12 cellular contexts compared by ENCODE assay signal in genomic region chr5:68240771-68241170, GRCh38. TPM values are rescaled to one million over a fixed set of nuclear protein-coding genes. Genes with fewer than 3 reads are reported as not detected.
DNase-seq lines count a peak whose midpoint lies in the region; ATAC-seq and TF ChIP-seq lines count a peak whose summit lies in the region.
"Had no signal": no experiment of that assay in that cellular context is flagged by ENCODE, and none has a peak within 500 bp of the region (broad histone marks: within the 10 kb centered on the region; RNA-seq: fewer than 3 reads in every experiment).

No MANE protein-coding gene starts in this region.

- H2AFZ ChIP-seq in SK-N-SH (ENCODE audit: low read depth) = no peak overlapping the region

- TF ChIP-seq RAD21 in SK-N-SH (IDR thresholded peaks at IDR 0.05; ENCODE audit: low read length) = no peak

- 100% methylated on average over 1 of the region's 1 CpG for WGBS in SK-N-SH (ENCODE audit: low lambda C conversion rate)
- WGBS in endodermal cell (ENCODE audit: insufficient coverage in 1 of 2, insufficient read length in 1 of 2), 2 experiments = 92% methylated on average over 1 of the region's 1 CpG; no CpG with 5 or more reads in 1 of the 2 experiments

- H3K27me3 ChIP-seq in SK-N-SH (ENCODE audit: insufficient read depth) (no peaks in the 10 kb centered on the region), endodermal cell (ENCODE audit: control insufficient read depth, insufficient read depth, low read length, poor library complexity, severe bottlenecking) (no peaks in the 10 kb centered on the region)

- peaks cover 9% of the 10 kb centered on the region for H3F3A ChIP-seq in SK-N-SH (replicated peaks; ENCODE audit: insufficient read depth)

- TF ChIP-seq CTCF in SK-N-SH (IDR thresholded peaks at IDR 0.05) (no peak), VCaP (conservative IDR thresholded peaks at IDR 0.05) (no peak), endodermal cell (conservative IDR thresholded peaks at IDR 0.05) (no peak)

- no peak overlapping the region for H3K4me2 ChIP-seq in SK-N-SH

- no peaks in the 10 kb centered on the region for H3K27me3 Mint-ChIP-seq in endodermal cell (ENCODE audit: insufficient read depth)

- peaks cover 69% of the 10 kb centered on the region for H3K4me1 Mint-ChIP-seq in stimulated activated effector memory CD8-positive, alpha-beta T cell treated with anti-CD3 and anti-CD28 coated beads, Interleukin-12 subunit alpha, Interleukin-12 subunit beta, amount 100 ng/mL, for 72 hours
- H3K4me1 Mint-ChIP-seq in endodermal cell = peaks cover 21% of the 10 kb centered on the region

- H3K4me1 ChIP-seq in SK-N-SH (ENCODE audit: control insufficient read depth in 1 of 2, insufficient read depth in 2 of 2, low read depth in 1 of 2, low read length in 1 of 2) (peaks cover 18 to 23% of the 10 kb centered on the region in 2 experiments), endodermal cell (ENCODE audit: control insufficient read depth, insufficient read depth, low read length) (no peaks in the 10 kb centered on the region)

- peak overlapping the region; percentile 53 for H3K4me3 Mint-ChIP-seq in stimulated activated effector memory CD8-positive, alpha-beta T cell treated with anti-CD3 and anti-CD28 coated beads, Interleukin-12 subunit alpha, Interleukin-12 subunit beta, amount 100 ng/mL, for 72 hours
- H3K4me3 Mint-ChIP-seq in endodermal cell = no peak overlapping the region

- POLR2A ChIA-PET in SK-N-SH (lab: Yijun Ruan, JAX) = no interaction called here

- H3K27ac ChIP-seq in SK-N-SH (ENCODE audit: low read depth in 2 of 2, low read length in 1 of 2) (peak overlapping the region; percentile 28 to 94; a peak in 3 of 4 replicates), VCaP (peak overlapping the region; percentile 56), endodermal cell (ENCODE audit: low read depth, low read length) (no peak overlapping the region)

- ATAC-seq in SK-N-SH treated with all-trans-retinoic acid at 6 μM for 48 hours = no peak
- ATAC-seq in stimulated activated effector memory CD8-positive, alpha-beta T cell treated with anti-CD3 and anti-CD28 coated beads, Interleukin-12 subunit alpha, Interleukin-12 subunit beta, amount 100 ng/mL, for 72 hours = no peak

- no peak for TF ChIP-seq EP300 in SK-N-SH (IDR thresholded peaks at IDR 0.05; ENCODE audit: borderline replicate concordance in 1 of 2, low read depth in 1 of 2, low read length in 1 of 2)

- H3K27ac Mint-ChIP-seq in stimulated activated effector memory CD8-positive, alpha-beta T cell treated with anti-CD3 and anti-CD28 coated beads, Interleukin-12 subunit alpha, Interleukin-12 subunit beta, amount 100 ng/mL, for 72 hours = peak overlapping the region; percentile 69
- no peak overlapping the region for H3K27ac Mint-ChIP-seq in endodermal cell

- no peaks in the 10 kb centered on the region for H3K9me2 ChIP-seq in SK-N-SH

- H3K36me3 ChIP-seq in SK-N-SH (replicated peaks in 1 of 2; ENCODE audit: control insufficient read depth in 1 of 2, insufficient read depth in 2 of 2, low read length in 1 of 2) = peaks cover 7 to 13% of the 10 kb centered on the region in 2 experiments
- no peaks in the 10 kb centered on the region for H3K36me3 ChIP-seq in endodermal cell (ENCODE audit: control insufficient read depth, insufficient read depth, low read length)

- no peaks in the 10 kb centered on the region for H3K9me3 Mint-ChIP-seq in stimulated activated effector memory CD8-positive, alpha-beta T cell treated with anti-CD3 and anti-CD28 coated beads, Interleukin-12 subunit alpha, Interleukin-12 subunit beta, amount 100 ng/mL, for 72 hours
- H3K9me3 Mint-ChIP-seq in endodermal cell = no peaks in the 10 kb centered on the region

- H3K79me2 ChIP-seq in SK-N-SH (ENCODE audit: insufficient read depth) = peaks cover 5% of the 10 kb centered on the region; the same call in 1 of the 2 replicates

- DNase-seq in SK-N-SH (peak; percentile 17), fibroblast of peridontal ligament (ENCODE audit: extremely low read depth) (peak; percentile 54), HK-2 (ENCODE audit: unreplicated experiment) (no peak), endodermal cell (no peak), NCI-H524 treated with DMSO at 0.1 percent for 48 hours (lab: John Stamatoyannopoulos, UW) (no peak)
- DNase-seq in stimulated activated effector memory CD8-positive, alpha-beta T cell treated with anti-CD3 and anti-CD28 coated beads, Interleukin-12 subunit alpha, Interleukin-12 subunit beta, amount 100 ng/mL, for 72 hours (ENCODE audit: low spot score in 2 of 2) = no peak
- DNase-seq: DMS79; left colon; NCI-H146; NK-92 treated with Interleukin-12 subunit alpha and Interleukin-12 subunit beta, amount 100 ng/mL, for 24 hours had no signal

- H4K20me1 ChIP-seq in SK-N-SH (ENCODE audit: insufficient read depth) = no peaks in the 10 kb centered on the region

- H3K9me3 ChIP-seq in SK-N-SH (no peaks in the 10 kb centered on the region), endodermal cell (ENCODE audit: control insufficient read depth, low read length) (no peaks in the 10 kb centered on the region)

- H3K4me3 ChIP-seq in SK-N-SH (ENCODE audit: low read depth in 2 of 2, low read length in 1 of 2) (no peak overlapping the region), endodermal cell (ENCODE audit: low read length) (no peak overlapping the region)

- peaks cover 22% of the 10 kb centered on the region for H3K36me3 Mint-ChIP-seq in stimulated activated effector memory CD8-positive, alpha-beta T cell treated with anti-CD3 and anti-CD28 coated beads, Interleukin-12 subunit alpha, Interleukin-12 subunit beta, amount 100 ng/mL, for 72 hours
- H3K36me3 Mint-ChIP-seq in endodermal cell (ENCODE audit: low read depth) = peaks cover 5% of the 10 kb centered on the region

- CTCF ChIA-PET in SK-N-SH (lab: Yijun Ruan, JAX) = interaction anchor here (1.0 kb wide), 1 partner anchor 876 kb away, joined by 3 read pairs; no protein-coding TSS in a partner anchor

- H3K9ac ChIP-seq in SK-N-SH = no peak overlapping the region
- no peak overlapping the region for H3K9ac ChIP-seq in endodermal cell (ENCODE audit: extremely low read depth, low read length, poor library complexity, severe bottlenecking)

TF ChIP-seq in SK-N-SH, 30 proteins besides CTCF, POLR2A, EP300 and RAD21 (continues in another document):
- TF ChIP-seq NRF1 (IDR thresholded peaks at IDR 0.05; ENCODE audit: low read depth, low read length) (no peak), PBX3 (IDR thresholded peaks at IDR 0.05) (no peak), SMC3 (IDR thresholded peaks at IDR 0.05; ENCODE audit: low read depth, low read length) (no peak), USF2 (IDR thresholded peaks at IDR 0.05; ENCODE audit: borderline replicate concordance, low read depth, low read length) (no peak), ELF1 (IDR thresholded peaks at IDR 0.05) (no peak), FOXJ3 (CRISPR knock-in tag; IDR thresholded peaks at IDR 0.05) (no peak), MXI1 (IDR thresholded peaks at IDR 0.05; ENCODE audit: low read depth, low read length) (no peak), EZH2phosphoT487 (IDR thresholded peaks at IDR 0.05; ENCODE audit: borderline replicate concordance, low read depth) (no peak)

TF ChIP-seq in SK-N-SH treated with all-trans-retinoic acid at 6 μM for 48 hours, 23 proteins besides CTCF, POLR2A, EP300 and RAD21 (continues in another document):
- TF ChIP-seq RARB (CRISPR knock-in tag; IDR thresholded peaks at IDR 0.05) = no peak
- no peak for TF ChIP-seq ZC3H10 (CRISPR knock-in tag; IDR thresholded peaks at IDR 0.05)
- no peak for TF ChIP-seq CSDC2 (CRISPR knock-in tag; IDR thresholded peaks at IDR 0.05)
- no peak for TF ChIP-seq POU6F1 (CRISPR knock-in tag; IDR thresholded peaks at IDR 0.05; ENCODE audit: borderline replicate concordance, low read depth)
- no peak for TF ChIP-seq PATZ1 (CRISPR knock-in tag; IDR thresholded peaks at IDR 0.05; ENCODE audit: borderline replicate concordance)
- TF ChIP-seq TOX (CRISPR knock-in tag; IDR thresholded peaks at IDR 0.05; ENCODE audit: borderline replicate concordance) = no peak
- no peak for TF ChIP-seq ZNF565 (CRISPR knock-in tag; conservative IDR thresholded peaks at IDR 0.05; ENCODE audit: low read depth)
- TF ChIP-seq ZFP3 (CRISPR knock-in tag; IDR thresholded peaks at IDR 0.05) = no peak

RNA-seq across cellular contexts. Expression of gene PIK3R1, which starts 25.2 kb away (rescaled TPM):
- polyA plus RNA-seq in SK-N-SH (2012; rRNA removed) = 2.0 and 2.7 TPM in 2 replicates
- 2.5 and 2.7 TPM in 2 replicates for polyA plus RNA-seq in SK-N-SH (2012; cell fraction: cytosol; rRNA removed)
- polyA plus RNA-seq in SK-N-SH (2012; cell fraction: nucleus; rRNA removed) = 2.2 and 3.9 TPM in 2 replicates
- 10 to 100 TPM; 29.8 to 30.2 TPM for total RNA-seq in endodermal cell
- 29.8 TPM for polyA plus RNA-seq in endodermal cell (2013, experiment 1 of 2)
- polyA plus RNA-seq in endodermal cell (2013, experiment 2 of 2) = 31.2 TPM

Comparison
In these comparisons a context has a peak if more than half of its experiments do, and no peak if none do; other contexts are left out.
1. DNase-seq: peak in SK-N-SH (single experiment) and fibroblast of peridontal ligament (single experiment); none in stimulated activated effector memory CD8-positive, alpha-beta T cell treated with anti-CD3 and anti-CD28 coated beads, Interleukin-12 subunit alpha, Interleukin-12 subunit beta, amount 100 ng/mL, for 72 hours (0 of 2), HK-2 (single experiment), endodermal cell (single experiment) and NCI-H524 treated with DMSO at 0.1 percent for 48 hours (single experiment).